19 cellular contexts compared by ENCODE assay signal in genomic region chr18:49846718-49847470, GRCh38. TPM values are rescaled to one million over a fixed set of nuclear protein-coding genes. Genes with fewer than 3 reads are reported as not detected.
DNase-seq lines count a peak whose midpoint lies in the region; ATAC-seq and TF ChIP-seq lines count a peak whose summit lies in the region.
"Had no signal": no experiment of that assay in that cellular context is flagged by ENCODE, and none has a peak within 500 bp of the region (broad histone marks: within the 10 kb centered on the region; RNA-seq: fewer than 3 reads in every experiment).

No MANE protein-coding gene starts in this region.

- H3K4me1 Mint-ChIP-seq in stimulated activated naive CD8-positive, alpha-beta T cell treated with anti-CD3 and anti-CD28 coated beads, Interleukin-15, amount 100 ng/mL, for 72 hours: no peaks in the 10 kb centered on the region
- peaks cover 8% of the 10 kb centered on the region for H3K4me1 Mint-ChIP-seq in endothelial cell (ENCODE audit: unreplicated experiment)
- H3K4me1 Mint-ChIP-seq in naive thymus-derived CD8-positive, alpha-beta T cell: peaks cover 0 to 3% (median 1%) of the 10 kb centered on the region in 4 donors

- no peaks in the 10 kb centered on the region for H3K36me3 Mint-ChIP-seq in endothelial cell (ENCODE audit: low read depth, unreplicated experiment)
- H3K36me3 Mint-ChIP-seq in naive thymus-derived CD8-positive, alpha-beta T cell: peaks cover 0 to 3% (median 0%) of the 10 kb centered on the region in 3 donors
- H3K36me3 Mint-ChIP-seq: natural killer cell had no signal

- DNase-seq in stimulated activated naive CD8-positive, alpha-beta T cell treated with anti-CD3 and anti-CD28 coated beads, Interleukin-15, amount 100 ng/mL, for 72 hours: no peak
- no peak for DNase-seq in stimulated activated naive CD8-positive, alpha-beta T cell treated with anti-CD3 and anti-CD28 coated beads, Interleukin-15, Interleukin-2, amounts not matched to agents 100 U/mL and 50 U/mL, for 24 hours
- peak; percentile 41 for DNase-seq in NCI-H2107 treated with DMSO at 0.1 percent for 48 hours (lab: John Stamatoyannopoulos, UW; ENCODE audit: unreplicated experiment)
- peak; percentile 18 for DNase-seq in endothelial cell (ENCODE audit: low spot score)
- DNase-seq in Kasumi-1 (lab: John Stamatoyannopoulos, UW): no peak
- DNase-seq in naive thymus-derived CD8-positive, alpha-beta T cell: no peak
- no peak for DNase-seq in KG1 (lab: John Stamatoyannopoulos, UW)
- DNase-seq: activated CD4-positive, alpha-beta T cell treated with anti-CD3 and anti-CD28 coated beads, Interleukin-2, amount 50 U/mL, for 1 hour; activated CD8-positive, alpha-beta memory T cell treated with anti-CD3 and anti-CD28 coated beads, Interleukin-2, amount 50 U/mL, for 4 hours; activated gamma-delta T cell; foreskin keratinocyte; hypothalamus; natural killer cell; NCI-H1694; NCI-H526; OCI-M1; SJCRH30 had no signal

- peaks cover 25% of the 10 kb centered on the region for H3K27me3 Mint-ChIP-seq in stimulated activated naive CD8-positive, alpha-beta T cell treated with anti-CD3 and anti-CD28 coated beads, Interleukin-15, amount 100 ng/mL, for 72 hours
- peaks cover 17% of the 10 kb centered on the region for H3K27me3 Mint-ChIP-seq in endothelial cell (ENCODE audit: unreplicated experiment)
- peaks cover 4 to 41% (median 20%) of the 10 kb centered on the region in 5 donors for H3K27me3 Mint-ChIP-seq in naive thymus-derived CD8-positive, alpha-beta T cell

- peak overlapping the region; percentile 13 to 72 for H3K27ac Mint-ChIP-seq in stimulated activated naive CD8-positive, alpha-beta T cell treated with anti-CD3 and anti-CD28 coated beads, Interleukin-15, amount 100 ng/mL, for 72 hours
- no peak overlapping the region for H3K27ac Mint-ChIP-seq in endothelial cell (ENCODE audit: unreplicated experiment)
- peak overlapping the region in 1 of 10 donors; percentile 38 for H3K27ac Mint-ChIP-seq in naive thymus-derived CD8-positive, alpha-beta T cell

- ATAC-seq in stimulated activated naive CD8-positive, alpha-beta T cell treated with anti-CD3 and anti-CD28 coated beads, Interleukin-15, amount 100 ng/mL, for 72 hours: no peak
- ATAC-seq in stimulated activated naive CD8-positive, alpha-beta T cell treated with anti-CD3 and anti-CD28 coated beads, Interleukin-15, Interleukin-2, amounts not matched to agents 100 U/mL and 50 U/mL, for 24 hours: no peak
- no peak for ATAC-seq in HG03108 (IDR thresholded peaks at IDR 0.05; ENCODE audit: unreplicated experiment)
- ATAC-seq in naive thymus-derived CD8-positive, alpha-beta T cell: no peak
- ATAC-seq: A549, foreskin keratinocyte, natural killer cell had no signal

- H3K4me3 Mint-ChIP-seq in stimulated activated naive CD8-positive, alpha-beta T cell treated with anti-CD3 and anti-CD28 coated beads, Interleukin-15, amount 100 ng/mL, for 72 hours: no peak overlapping the region
- H3K4me3 Mint-ChIP-seq in endothelial cell (ENCODE audit: unreplicated experiment): no peak overlapping the region
- H3K4me3 Mint-ChIP-seq in naive thymus-derived CD8-positive, alpha-beta T cell: no peak overlapping the region
- H3K4me3 Mint-ChIP-seq: natural killer cell had no signal

- no peaks in the 10 kb centered on the region for H3K9me3 Mint-ChIP-seq in stimulated activated naive CD8-positive, alpha-beta T cell treated with anti-CD3 and anti-CD28 coated beads, Interleukin-15, amount 100 ng/mL, for 72 hours
- H3K9me3 Mint-ChIP-seq in endothelial cell (ENCODE audit: unreplicated experiment): no peaks in the 10 kb centered on the region
- H3K9me3 Mint-ChIP-seq in naive thymus-derived CD8-positive, alpha-beta T cell: no peaks in the 10 kb centered on the region
- H3K9me3 Mint-ChIP-seq: natural killer cell had no signal

- TF ChIP-seq CTCF in endothelial cell (IDR thresholded peaks at IDR 0.05; ENCODE audit: unreplicated experiment): no peak

- POLR2A ChIA-PET in naive thymus-derived CD8-positive, alpha-beta T cell (lab: Charles Lee): no interaction called here

RNA-seq across cellular contexts. Expression of gene ACAA2, which starts 33.6 kb away (rescaled TPM):
- 50.6 TPM for total RNA-seq in endothelial cell (ENCODE audit: unreplicated experiment)
- 10 to 100 TPM; 27.2 to 27.5 TPM for total RNA-seq in naive thymus-derived CD8-positive, alpha-beta T cell
- polyA plus RNA-seq in naive thymus-derived CD8-positive, alpha-beta T cell: 100 to 1,000 TPM in 1 of 3 donors, 10 to 100 TPM in 2; 59.7 to 106 (median 74.3) TPM

Comparison
In these comparisons a context has a peak if more than half of its experiments do, and no peak if none do; other contexts are left out.
1. DNase-seq: peak in NCI-H2107 treated with DMSO at 0.1 percent for 48 hours (single experiment) and endothelial cell (single experiment); none in stimulated activated naive CD8-positive, alpha-beta T cell treated with anti-CD3 and anti-CD28 coated beads, Interleukin-15, amount 100 ng/mL, for 72 hours (0 of 2), stimulated activated naive CD8-positive, alpha-beta T cell treated with anti-CD3 and anti-CD28 coated beads, Interleukin-15, Interleukin-2, amounts not matched to agents 100 U/mL and 50 U/mL, for 24 hours (single experiment), Kasumi-1 (0 of 2), naive thymus-derived CD8-positive, alpha-beta T cell (0 of 10) and KG1 (single experiment).